Comparison of ENCODE assay signal across 16 cellular contexts in the genomic region with DNA sequence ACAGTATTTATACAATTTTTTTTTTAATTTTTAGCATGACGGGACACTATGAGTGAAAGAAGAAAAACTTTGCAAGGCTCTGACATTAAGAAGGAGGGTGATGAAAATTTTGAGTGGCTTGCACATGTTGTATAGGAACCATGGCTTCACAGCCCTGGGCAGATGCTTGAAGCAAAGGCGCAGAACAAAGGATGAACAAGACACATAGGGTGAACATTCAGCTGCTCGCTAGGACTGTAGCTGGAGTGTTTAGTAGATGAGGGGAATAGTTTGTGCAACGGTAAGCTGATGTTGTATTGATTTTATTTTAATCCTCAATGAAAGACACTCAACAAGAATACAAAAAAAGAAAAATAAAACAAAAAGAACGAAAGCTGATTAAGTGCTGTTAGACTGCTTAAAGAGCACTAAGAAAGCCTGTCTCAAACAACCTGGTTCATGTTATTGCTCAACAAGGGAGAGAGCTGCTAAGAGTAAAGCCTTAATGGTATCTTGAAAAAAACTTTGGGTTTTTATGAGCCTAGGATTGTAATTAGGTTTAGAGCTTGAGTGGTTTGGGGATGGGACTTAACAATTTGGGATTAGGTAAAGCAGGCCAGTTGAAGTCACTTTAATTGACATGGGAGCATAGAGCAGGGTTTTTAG. TPM values are rescaled to one million over a fixed set of nuclear protein-coding genes. Genes with fewer than 3 reads are reported as not detected.
DNase-seq lines count a peak whose midpoint lies in the region; ATAC-seq and TF ChIP-seq lines count a peak whose summit lies in the region.
"Had no signal": no experiment of that assay in that cellular context is flagged by ENCODE, and none has a peak within 500 bp of the region (broad histone marks: within the 10 kb centered on the region; RNA-seq: fewer than 3 reads in every experiment).

No MANE protein-coding gene starts in this region.

- H3K9ac ChIP-seq in Karpas-422 (ENCODE audit: low read length) = no peak overlapping the region
- no peak overlapping the region for H3K9ac ChIP-seq in OCI-LY3 (ENCODE audit: low read length)
- H3K9ac ChIP-seq in neuronal stem cell (ENCODE audit: low read depth, low read length, poor library complexity) = no peak overlapping the region

- no peaks in the 10 kb centered on the region for H3K79me1 ChIP-seq in neuronal stem cell (ENCODE audit: low read depth, low read length)

- no peak overlapping the region for H3K14ac ChIP-seq in neuronal stem cell (ENCODE audit: low read length)

- TF ChIP-seq CTCF in OCI-LY3 (IDR thresholded peaks at IDR 0.05; ENCODE audit: low read depth, low read length) (no peak), gastroesophageal sphincter (IDR thresholded peaks at IDR 0.05) (no peak), body of pancreas (IDR thresholded peaks at IDR 0.05) (no peak)

- H3K18ac ChIP-seq in neuronal stem cell (ENCODE audit: low read length) = no peak overlapping the region

- no peaks in the 10 kb centered on the region for H3K9me2 ChIP-seq in Karpas-422 (replicated peaks; ENCODE audit: insufficient read depth, low read length)

- H3K4me1 ChIP-seq in Karpas-422 (ENCODE audit: low read length) (peaks cover 29% of the 10 kb centered on the region), OCI-LY3 (ENCODE audit: low read length) (peaks cover 26% of the 10 kb centered on the region), neuronal stem cell (ENCODE audit: control insufficient read depth in 2 of 2, insufficient read depth in 1 of 2, low read depth in 1 of 2, low read length in 2 of 2) (no peaks in the 10 kb centered on the region), gastroesophageal sphincter (no peaks in the 10 kb centered on the region), body of pancreas (no peaks in the 10 kb centered on the region)

- no peak overlapping the region for H3K4ac ChIP-seq in neuronal stem cell (ENCODE audit: low read length)

- H2BK15ac ChIP-seq in neuronal stem cell (ENCODE audit: low read length) = no peak overlapping the region

- H2AFZ ChIP-seq in Karpas-422 (ENCODE audit: low read length) (no peak overlapping the region), OCI-LY3 (ENCODE audit: low read depth, low read length) (no peak overlapping the region), neuronal stem cell (ENCODE audit: low read length) (no peak overlapping the region)

- H2AK5ac ChIP-seq in neuronal stem cell (ENCODE audit: low read depth, low read length) = no peak overlapping the region

- no peak overlapping the region for H4K8ac ChIP-seq in neuronal stem cell (ENCODE audit: low read depth, low read length)

- H3K9me3 ChIP-seq in Karpas-422 (ENCODE audit: low read length) (no peaks in the 10 kb centered on the region), OCI-LY3 (ENCODE audit: insufficient read depth, low read length) (no peaks in the 10 kb centered on the region), neuronal stem cell (replicated peaks in 1 of 2; ENCODE audit: control insufficient read depth in 2 of 2, insufficient read depth in 1 of 2, low read depth in 1 of 2, low read length in 2 of 2) (peaks cover 0 to 3% of the 10 kb centered on the region in 2 donors), gastroesophageal sphincter (no peaks in the 10 kb centered on the region), body of pancreas (no peaks in the 10 kb centered on the region)

- intact Hi-C loops in body of pancreas (cut with DNase I) = no loop called here

- H3K27me3 ChIP-seq in Karpas-422 (ENCODE audit: low read length) = no peaks in the 10 kb centered on the region
- H3K27me3 ChIP-seq in OCI-LY3 (ENCODE audit: low read depth, low read length) = no peaks in the 10 kb centered on the region
- H3K27me3 ChIP-seq in neuronal stem cell (ENCODE audit: control insufficient read depth in 3 of 3, insufficient read depth in 3 of 3, low read depth in 1 of 3, low read length in 3 of 3) = no peaks in the 10 kb centered on the region
- no peaks in the 10 kb centered on the region for H3K27me3 ChIP-seq in gastroesophageal sphincter
- no peaks in the 10 kb centered on the region for H3K27me3 ChIP-seq in body of pancreas

- DNase-seq in NCI-H345 (lab: John Stamatoyannopoulos, UW) (peak; percentile 26), NCI-H345 treated with DMSO at 0.1 percent for 48 hours (lab: John Stamatoyannopoulos, UW; ENCODE audit: unreplicated experiment) (no peak), Karpas-422 (no peak), neuronal stem cell (ENCODE audit: low spot score) (peak; percentile 47), body of pancreas (no peak), HUDEP-2 (lab: John Stamatoyannopoulos, UW; ENCODE audit: unreplicated experiment in 76 of 76) (no peak)
- DNase-seq: DMS 273 treated with DMSO at 0.1 percent for 48 hours, GDM1, H7, NCI-H1092 treated with DMSO at 0.1 percent for 48 hours, NCI-H2081, NCI-H526, PC-3 had no signal

- TF ChIP-seq EP300 in gastroesophageal sphincter (IDR thresholded peaks at IDR 0.05) = no peak

- H4K20me1 ChIP-seq in Karpas-422 (ENCODE audit: insufficient read depth, low read depth, low read length) (no peaks in the 10 kb centered on the region), OCI-LY3 (ENCODE audit: insufficient read depth, low read length) (no peaks in the 10 kb centered on the region)

- no peak for ATAC-seq in gastroesophageal sphincter
- no peak for ATAC-seq in body of pancreas
- ATAC-seq: PC-3 had no signal

- H4K91ac ChIP-seq in neuronal stem cell (ENCODE audit: low read depth, low read length, poor library complexity) = no peak overlapping the region

- H2BK12ac ChIP-seq in neuronal stem cell (ENCODE audit: low read length) = no peak overlapping the region

- WGBS in neuronal stem cell (ENCODE audit: extremely low coverage in 2 of 2, insufficient read length in 2 of 2, insufficient replicate concordance in 1 of 2), 2 donors = no CpG with 5 or more reads among the region's 5 CpGs
- 72 to 77% methylated on average over 4 to 5 of the region's 5 CpGs for WGBS in gastroesophageal sphincter (ENCODE audit: low coverage in 1 of 2), 2 donors
- 73 to 82% methylated on average over 5 of the region's 5 CpGs for WGBS in body of pancreas, 2 donors

- H3K4me2 ChIP-seq in Karpas-422 (ENCODE audit: low read depth, low read length, poor library complexity, severe bottlenecking) (peak overlapping the region; percentile 0), OCI-LY3 (ENCODE audit: low read length) (peak overlapping the region; percentile 46), neuronal stem cell (ENCODE audit: insufficient read depth, low read length, poor library complexity, severe bottlenecking) (peak overlapping the region; percentile 21)

- no peak overlapping the region for H3K23ac ChIP-seq in neuronal stem cell (ENCODE audit: low read depth, low read length, poor library complexity)

- H3K79me2 ChIP-seq in Karpas-422 (ENCODE audit: low read length) (no peaks in the 10 kb centered on the region), OCI-LY3 (ENCODE audit: low read length) (no peaks in the 10 kb centered on the region)

- H3K27ac ChIP-seq in Karpas-422 (ENCODE audit: low read length) (peak overlapping the region; percentile 35), OCI-LY3 (ENCODE audit: low read length) (peak overlapping the region; percentile 73), neuronal stem cell (replicated peaks; ENCODE audit: low read length) (peak overlapping the region; percentile 59), gastroesophageal sphincter (no peak overlapping the region), body of pancreas (no peak overlapping the region)
- H3K27ac ChIP-seq: 22Rv1 had no signal

- H2BK5ac ChIP-seq in neuronal stem cell (ENCODE audit: low read length) = no peak overlapping the region

- H3K4me3 ChIP-seq in Karpas-422 (ENCODE audit: low read length) (no peak overlapping the region), OCI-LY3 (ENCODE audit: low read length) (no peak overlapping the region), neuronal stem cell (ENCODE audit: low read length in 2 of 2) (no peak overlapping the region), gastroesophageal sphincter (no peak overlapping the region), body of pancreas (no peak overlapping the region)

- H3K36me3 ChIP-seq in Karpas-422 (ENCODE audit: insufficient read depth, low read length) (no peaks in the 10 kb centered on the region), OCI-LY3 (replicated peaks; ENCODE audit: low read depth, low read length) (no peaks in the 10 kb centered on the region), neuronal stem cell (replicated peaks in 1 of 2; ENCODE audit: control insufficient read depth in 2 of 2, insufficient read depth in 2 of 2, low read length in 2 of 2) (no peaks in the 10 kb centered on the region), gastroesophageal sphincter (no peaks in the 10 kb centered on the region), body of pancreas (replicated peaks in 1 of 2; ENCODE audit: insufficient read depth in 1 of 2, low read depth in 2 of 2) (no peaks in the 10 kb centered on the region)

- no peak overlapping the region for H2BK120ac ChIP-seq in neuronal stem cell (ENCODE audit: low read depth, low read length)

- TF ChIP-seq POLR2A in gastroesophageal sphincter (IDR thresholded peaks at IDR 0.05) = no peak
- TF ChIP-seq POLR2A in body of pancreas (IDR thresholded peaks at IDR 0.05) = no peak

RNA-seq across cellular contexts. Expression of gene GCFC2, which starts 41.2 kb away (rescaled TPM):
- total RNA-seq in Karpas-422 (2014; rRNA removed; shearing (Covaris generic); ENCODE audit: low replicate concordance) = 67.7 and 108 TPM in 2 replicates
- polyA plus RNA-seq in neuronal stem cell (2013, experiment 1 of 2) = 22.3 TPM
- 20.9 TPM for polyA plus RNA-seq in neuronal stem cell (2013, experiment 2 of 2)
- total RNA-seq in gastroesophageal sphincter = 10 to 100 TPM; 14.2 to 33.6 (median 22.8) TPM
- 10 to 100 TPM; 23.4 to 28.8 TPM for total RNA-seq in body of pancreas

Comparison
In these comparisons a context has a peak if more than half of its experiments do, and no peak if none do; other contexts are left out.
1. DNase-seq: peak in NCI-H345 (single experiment) and neuronal stem cell (single experiment); none in NCI-H345 treated with DMSO at 0.1 percent for 48 hours (single experiment), Karpas-422 (single experiment), body of pancreas (0 of 4) and HUDEP-2 (0 of 76).
2. H3K27ac ChIP-seq: peak in Karpas-422 (single experiment), OCI-LY3 (single experiment) and neuronal stem cell (single experiment); none in gastroesophageal sphincter (0 of 4) and body of pancreas (0 of 4).
3. Peak in every context shown above with its lines, with median percentiles within 50 percentile points of each other: H3K4me2 ChIP-seq.